Comparison of ENCODE assay signal across 8 cellular contexts in genomic region chr6:107489636-107490567, GRCh38. TPM values are rescaled to one million over a fixed set of nuclear protein-coding genes. Genes with fewer than 3 reads are reported as not detected.
DNase-seq lines count a peak whose midpoint lies in the region; ATAC-seq and TF ChIP-seq lines count a peak whose summit lies in the region.

Gene SOBP, plus strand, starts transcription at chr6:107490117. Its CDS starts 500 bp downstream, at chr6:107490617.

- peak within 1 kb of the TSS; percentile 87 for H3K4me2 ChIP-seq in PC-3 (ENCODE audit: low read length)
- H3K4me2 ChIP-seq in neuronal stem cell (ENCODE audit: insufficient read depth, low read length, poor library complexity, severe bottlenecking), result peak within 1 kb of the TSS; percentile 95

- H2BK120ac ChIP-seq in neuronal stem cell (ENCODE audit: low read depth, low read length), result no peak within 1 kb of the TSS

- H3K27ac ChIP-seq in PC-3 (ENCODE audit: low read length) (no peak within 1 kb of the TSS), neuronal stem cell (replicated peaks; ENCODE audit: low read length) (peak within 1 kb of the TSS; percentile 77), vagina (peak within 1 kb of the TSS; percentile 88)

- peak within 1 kb of the TSS; percentile 97 for H3K18ac ChIP-seq in neuronal stem cell (ENCODE audit: low read length)

- DNase-seq in GM10248 (ENCODE audit: extremely low spot score), result peak; percentile 45
- DNase-seq in PC-3, result no peak
- DNase-seq in activated naive CD4-positive, alpha-beta T cell treated with anti-CD3 and anti-CD28 coated beads, Interleukin-2, amount 10 ng/mL, durations not matched to agents 7 days and 5 days, result peak; percentile 47
- peak; percentile 25 to 91 (median 78) for DNase-seq in head of caudate nucleus
- peak; percentile 67 for DNase-seq in neuronal stem cell (ENCODE audit: low spot score)
- DNase-seq in vagina (ENCODE audit: extremely low spot score in 2 of 2), result no peak

- H2AK5ac ChIP-seq in neuronal stem cell (ENCODE audit: low read depth, low read length), result no peak within 1 kb of the TSS

- H4K8ac ChIP-seq in neuronal stem cell (ENCODE audit: low read depth, low read length), result no peak within 1 kb of the TSS

- H3K9me3 Mint-ChIP-seq in activated naive CD4-positive, alpha-beta T cell treated with anti-CD3 and anti-CD28 coated beads, Interleukin-2, amount 10 ng/mL, durations not matched to agents 7 days and 5 days, result no peaks in the 10 kb centered on the region

- H3K27me3 ChIP-seq in PC-3 (ENCODE audit: low read length), result peaks cover 62% of the 10 kb centered on the region
- peaks cover 0 to 16% (median 0%) of the 10 kb centered on the region in 3 experiments for H3K27me3 ChIP-seq in neuronal stem cell (ENCODE audit: control insufficient read depth in 3 of 3, insufficient read depth in 3 of 3, low read depth in 1 of 3, low read length in 3 of 3)
- no peaks in the 10 kb centered on the region for H3K27me3 ChIP-seq in vagina

- H3K9me3 ChIP-seq in PC-3 (ENCODE audit: low read length) (no peaks in the 10 kb centered on the region), neuronal stem cell (replicated peaks in 1 of 2; ENCODE audit: control insufficient read depth in 2 of 2, insufficient read depth in 1 of 2, low read depth in 1 of 2, low read length in 2 of 2) (no peaks in the 10 kb centered on the region), vagina (no peaks in the 10 kb centered on the region)

- H3K36me3 ChIP-seq in PC-3 (ENCODE audit: low read depth, low read length), result no peaks in the 10 kb centered on the region
- H3K36me3 ChIP-seq in neuronal stem cell (replicated peaks in 1 of 2; ENCODE audit: control insufficient read depth in 2 of 2, insufficient read depth in 2 of 2, low read length in 2 of 2), result peaks cover 0 to 10% of the 10 kb centered on the region in 2 donors
- H3K36me3 ChIP-seq in vagina, result no peaks in the 10 kb centered on the region

- peaks cover 46% of the 10 kb centered on the region for H3K27me3 Mint-ChIP-seq in activated naive CD4-positive, alpha-beta T cell treated with anti-CD3 and anti-CD28 coated beads, Interleukin-2, amount 10 ng/mL, durations not matched to agents 7 days and 5 days

- no CpG with 5 or more reads among the region's 131 CpGs for WGBS in neuronal stem cell (ENCODE audit: extremely low coverage in 2 of 2, insufficient read length in 2 of 2, insufficient replicate concordance in 1 of 2), 2 donors

- H3K4me3 Mint-ChIP-seq in activated naive CD4-positive, alpha-beta T cell treated with anti-CD3 and anti-CD28 coated beads, Interleukin-2, amount 10 ng/mL, durations not matched to agents 7 days and 5 days, result peak within 1 kb of the TSS; percentile 84

- H3K9me2 ChIP-seq in PC-3 (replicated peaks; ENCODE audit: low read length), result no peaks in the 10 kb centered on the region

- no peaks in the 10 kb centered on the region for H3K79me2 ChIP-seq in PC-3 (ENCODE audit: low read length)

- CTCF ChIA-PET in GM10248 (lab: Yijun Ruan, JAX) (interaction anchor here (1.2 to 1.6 kb wide), 4 partner anchors 21 to 149 kb away, joined by 3 to 4 read pairs (median 3); partner anchors contain the start of gene PDSS2), PC-3 (lab: Charles Lee) (interaction anchor here (0.6 kb wide), 1 partner anchor 172 kb away, joined by 6 read pairs; no protein-coding TSS in a partner anchor)
- CTCF ChIA-PET in activated naive CD4-positive, alpha-beta T cell treated with anti-CD3 and anti-CD28 coated beads, Interleukin-2, amount 10 ng/mL, durations not matched to agents 7 days and 5 days (lab: Charles Lee), result interaction anchor here (2.1 kb wide), 1 partner anchor 172 kb away, joined by 5 read pairs; no protein-coding TSS in a partner anchor

- peak in 1 of 2 donors; percentile 51 for TF ChIP-seq POLR2A in vagina (IDR thresholded peaks at IDR 0.05)

- no peak within 1 kb of the TSS for H3K4ac ChIP-seq in neuronal stem cell (ENCODE audit: low read length)

- peak within 1 kb of the TSS; percentile 58 for H2BK12ac ChIP-seq in neuronal stem cell (ENCODE audit: low read length)

- peak; percentile 44 for ATAC-seq in HG03342 (IDR thresholded peaks at IDR 0.05; ENCODE audit: unreplicated experiment)
- peak; percentile 72 for ATAC-seq in PC-3
- ATAC-seq in HG03196 (IDR thresholded peaks at IDR 0.05; ENCODE audit: unreplicated experiment), result no peak

- H2BK5ac ChIP-seq in neuronal stem cell (ENCODE audit: low read length), result peak within 1 kb of the TSS; percentile 69

- H3K4me3 ChIP-seq in PC-3 (ENCODE audit: low read length) (peak within 1 kb of the TSS; percentile 74), neuronal stem cell (ENCODE audit: low read length in 2 of 2) (peak within 1 kb of the TSS; percentile 89 to 92), vagina (peak within 1 kb of the TSS; percentile 72)

- peak within 1 kb of the TSS; percentile 93 for H2AFZ ChIP-seq in PC-3 (ENCODE audit: low read length)
- peak within 1 kb of the TSS; percentile 94 for H2AFZ ChIP-seq in neuronal stem cell (ENCODE audit: low read length)

- intact Hi-C loops in PC-3 (cut with micrococcal nuclease) (no loop called here), head of caudate nucleus (cut with DNase I) (loop anchor here (5.0 to 10.0 kb wide), 4 partner anchors 33 to 373 kb away; partner anchors contain the start of genes BEND3 and PDSS2), vagina (cut with DNase I) (loop anchor here (10.0 kb wide), 1 partner anchor 175 kb away; no protein-coding TSS in a partner anchor)

- peak within 1 kb of the TSS; percentile 38 for H3K14ac ChIP-seq in neuronal stem cell (ENCODE audit: low read length)

- H3K9ac ChIP-seq in PC-3 (ENCODE audit: low read length), result no peak within 1 kb of the TSS
- peak within 1 kb of the TSS; percentile 91 for H3K9ac ChIP-seq in neuronal stem cell (ENCODE audit: low read depth, low read length, poor library complexity)

- no TSS peak for BruUV-seq in PC-3 (replicated peaks; lab: Mats Ljungman, UMichigan)

- H3K36me3 Mint-ChIP-seq in activated naive CD4-positive, alpha-beta T cell treated with anti-CD3 and anti-CD28 coated beads, Interleukin-2, amount 10 ng/mL, durations not matched to agents 7 days and 5 days, result peaks cover 3% of the 10 kb centered on the region

- H3K79me1 ChIP-seq in neuronal stem cell (ENCODE audit: low read depth, low read length), result peaks cover 4% of the 10 kb centered on the region

- TF ChIP-seq CTCF in GM10248 (IDR thresholded peaks at IDR 0.05; ENCODE audit: control extremely low read depth, extremely low read depth, low read depth, missing control alignments), result no peak
- no peak for TF ChIP-seq CTCF in PC-3 (conservative IDR thresholded peaks at IDR 0.05; ENCODE audit: low read depth, low read length)
- no peak for TF ChIP-seq CTCF in vagina (IDR thresholded peaks at IDR 0.05)

- H2BK15ac ChIP-seq in neuronal stem cell (ENCODE audit: low read length), result peak within 1 kb of the TSS; percentile 81

- H3K4me1 Mint-ChIP-seq in activated naive CD4-positive, alpha-beta T cell treated with anti-CD3 and anti-CD28 coated beads, Interleukin-2, amount 10 ng/mL, durations not matched to agents 7 days and 5 days, result peaks cover 25% of the 10 kb centered on the region

- POLR2A ChIA-PET in GM10248 (lab: Yijun Ruan, JAX), result no interaction called here
- POLR2A ChIA-PET in PC-3 (lab: Charles Lee; ENCODE audit: unreplicated experiment), result interaction anchor here (0.7 kb wide), 1 partner anchor 168 kb away, joined by 11 read pairs; no protein-coding TSS in a partner anchor

- peak within 1 kb of the TSS; percentile 73 for H3K23ac ChIP-seq in neuronal stem cell (ENCODE audit: low read depth, low read length, poor library complexity)

- H3F3A ChIP-seq in PC-3 (ENCODE audit: low read length, unreplicated experiment), result no peaks in the 10 kb centered on the region

- no peak within 1 kb of the TSS for H4K91ac ChIP-seq in neuronal stem cell (ENCODE audit: low read depth, low read length, poor library complexity)

- no peak within 1 kb of the TSS for H3K27ac Mint-ChIP-seq in activated naive CD4-positive, alpha-beta T cell treated with anti-CD3 and anti-CD28 coated beads, Interleukin-2, amount 10 ng/mL, durations not matched to agents 7 days and 5 days

- H4K20me1 ChIP-seq in PC-3 (ENCODE audit: low read length), result no peaks in the 10 kb centered on the region

- H3K4me1 ChIP-seq in PC-3 (ENCODE audit: insufficient read depth, low read length) (no peaks in the 10 kb centered on the region), neuronal stem cell (ENCODE audit: control insufficient read depth in 2 of 2, insufficient read depth in 1 of 2, low read depth in 1 of 2, low read length in 2 of 2) (peaks cover 16% of the 10 kb centered on the region in 2 donors), vagina (peaks cover 31% of the 10 kb centered on the region)

RNA-seq across cellular contexts. Expression of gene SOBP, which starts in this region (rescaled TPM):
- 0.15 and 0.17 TPM in 2 replicates for total RNA-seq in PC-3 (2014; rRNA removed)
- 11.5 TPM for polyA plus RNA-seq in neuronal stem cell (2013, experiment 1 of 2)
- 11.8 TPM for polyA plus RNA-seq in neuronal stem cell (2013, experiment 2 of 2)
- total RNA-seq in vagina, result 13.3 TPM

Comparison
In these comparisons a context has a peak if more than half of its experiments do, and no peak if none do; other contexts are left out.
1. RNA of gene SOBP (total RNA-seq): 13.3 TPM in vagina (single experiment); 0.15 to 0.17 TPM in PC-3; every median in the first group is over 10 times any median in the second.
2. Peak in ATAC-seq, H3K4me3 ChIP-seq and H3K4me2 ChIP-seq in PC-3; RNA of the gene not detected or under 1 TPM.
3. DNase-seq: peak in GM10248 (single experiment), activated naive CD4-positive, alpha-beta T cell treated with anti-CD3 and anti-CD28 coated beads, Interleukin-2, amount 10 ng/mL, durations not matched to agents 7 days and 5 days (single experiment), head of caudate nucleus (42 of 42) and neuronal stem cell (single experiment); none in PC-3 (single experiment) and vagina (0 of 2).
4. Peak in every context shown above with its lines, with median percentiles within 50 percentile points of each other: H3K4me3 ChIP-seq.